ENCODE assay signal across 13 cellular contexts in the genomic region with DNA sequence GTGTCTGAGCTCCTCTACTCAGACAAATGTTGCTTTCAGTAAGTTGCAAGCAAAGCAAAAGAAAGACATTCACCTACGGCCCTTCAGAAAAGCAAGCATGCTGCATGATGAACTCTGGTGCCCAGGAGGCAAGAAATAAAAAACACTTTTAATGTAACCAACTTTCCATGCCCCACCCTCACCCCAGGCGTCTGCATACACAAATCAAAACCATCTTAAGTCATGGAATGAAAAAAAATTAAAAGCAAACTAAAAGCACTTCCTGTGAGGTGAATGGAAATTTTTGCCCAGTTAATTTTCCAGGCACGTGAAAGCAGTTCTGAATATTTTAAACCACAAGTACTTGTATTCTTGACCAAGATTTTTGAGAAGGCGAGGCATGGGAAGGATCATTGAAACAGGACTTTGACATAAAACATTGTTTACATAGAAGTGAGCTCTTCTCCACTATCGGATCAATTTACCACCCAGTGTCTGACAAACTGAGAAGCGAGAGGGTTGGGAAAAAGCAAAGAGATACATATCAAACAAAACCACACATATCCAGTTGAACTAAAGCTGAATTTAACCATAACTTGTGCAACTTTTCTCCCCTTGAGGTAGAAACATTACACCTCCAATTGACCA. TPM values are rescaled to one million over a fixed set of nuclear protein-coding genes. Genes with fewer than 3 reads are reported as not detected.
A peak's percentile ranks its signal among the peaks of the same experiment; 100 is the strongest.
DNase-seq lines count a peak whose midpoint lies in the region; ATAC-seq and TF ChIP-seq lines count a peak whose summit lies in the region.
"Had no signal": no experiment of that assay in that cellular context is flagged by ENCODE, and none has a peak within 500 bp of the region (broad histone marks: within the 10 kb centered on the region; RNA-seq: fewer than 3 reads in every experiment).

No MANE protein-coding gene starts in this region.

- H3K9me3 ChIP-seq in CD8-positive, alpha-beta T cell (ENCODE audit: low read length) = no peaks in the 10 kb centered on the region
- no peaks in the 10 kb centered on the region for H3K9me3 ChIP-seq in stomach
- H3K9me3 ChIP-seq: heart right ventricle, ovary had no signal

- peak overlapping the region; percentile 70 for H3K4me3 Mint-ChIP-seq in CD8-positive, alpha-beta T cell

- no peak for TF ChIP-seq EP300 in stomach (IDR thresholded peaks at IDR 0.05)

- POLR2A ChIA-PET in CD8-positive, alpha-beta T cell (lab: Charles Lee) = interaction anchor here (0.7 to 4.8 kb wide), 6 partner anchors 9 to 841 kb away, joined by 3 to 26 read pairs (median 6); no protein-coding TSS in a partner anchor

- H3K36me3 Mint-ChIP-seq in CD8-positive, alpha-beta T cell = peaks cover 17% of the 10 kb centered on the region

- H3K9me3 Mint-ChIP-seq in CD8-positive, alpha-beta T cell = no peaks in the 10 kb centered on the region

- H3K27me3 Mint-ChIP-seq in CD8-positive, alpha-beta T cell (ENCODE audit: low read depth) = no peaks in the 10 kb centered on the region

- no peak for TF ChIP-seq CTCF in CD8-positive, alpha-beta T cell (IDR thresholded peaks at IDR 0.05)
- TF ChIP-seq CTCF in stomach (IDR thresholded peaks at IDR 0.05) = no peak

- intact Hi-C loops in CD8-positive, alpha-beta T cell (cut with DNase I, micrococcal nuclease) = loop anchor here in 1 of 2 experiments (10.0 kb wide), 1 partner anchor 219 kb away; no protein-coding TSS in a partner anchor
- intact Hi-C loops in stomach (cut with DNase I; ENCODE audit: low total_unique reads) = no loop called here

- H3K27ac ChIP-seq in CD8-positive, alpha-beta T cell (ENCODE audit: low read depth, low read length) = peak overlapping the region; percentile 17
- no peak overlapping the region for H3K27ac ChIP-seq in stomach
- H3K27ac ChIP-seq: KMS-11, ovary had no signal

- no peak overlapping the region for H3K4me3 ChIP-seq in CD8-positive, alpha-beta T cell (ENCODE audit: low read depth, low read length)
- H3K4me3 ChIP-seq in stomach = no peak overlapping the region
- H3K4me3 ChIP-seq: heart right ventricle, ovary had no signal

- peak in 3 of 7 experiments; percentile 39 to 46 (median 46) for DNase-seq in CD8-positive, alpha-beta T cell
- peak; percentile 62 to 71 for DNase-seq in activated CD4-positive, alpha-beta T cell treated with anti-CD3 and anti-CD28 coated beads for 4 hours
- DNase-seq in activated naive CD8-positive, alpha-beta T cell treated with anti-CD3 and anti-CD28 coated beads, Interleukin-2, amount 50 U/mL, for 16 hours (ENCODE audit: low read depth, low spot score) = peak; percentile 23
- DNase-seq in stimulated activated CD4-positive, alpha-beta T cell treated with anti-CD3 and anti-CD28 coated beads, Interleukin-15, amount 100 ng/mL, for 48 hours (ENCODE audit: low read depth in 2 of 2) = peak; percentile 41 to 46
- DNase-seq in stomach (no peak), HT-29 (ENCODE audit: low spot score) (no peak), NCI-H1092 (lab: John Stamatoyannopoulos, UW) (no peak), DMS153 (lab: John Stamatoyannopoulos, UW) (no peak)
- DNase-seq: GDM1, heart right ventricle, ovary had no signal

- WGBS in stomach, 5 donors = 43 to 54% (median 49%) methylated on average over 6 of the region's 6 CpGs

- CTCF ChIA-PET in CD8-positive, alpha-beta T cell (lab: Charles Lee) = interaction anchor here (1.2 to 2.5 kb wide), 4 partner anchors 23 to 244 kb away, joined by 3 to 13 read pairs (median 7); no protein-coding TSS in a partner anchor

- H3K4me1 Mint-ChIP-seq in CD8-positive, alpha-beta T cell (ENCODE audit: low read depth) = peaks cover 67% of the 10 kb centered on the region

- peaks cover 39% of the 10 kb centered on the region for H3K4me1 ChIP-seq in CD8-positive, alpha-beta T cell (ENCODE audit: insufficient read depth, low read length)
- H3K4me1 ChIP-seq in stomach = no peaks in the 10 kb centered on the region
- H3K4me1 ChIP-seq: heart right ventricle had no signal

- H3K27ac Mint-ChIP-seq in CD8-positive, alpha-beta T cell = peak overlapping the region; percentile 93

- no peak for TF ChIP-seq POLR2A in stomach (IDR thresholded peaks at IDR 0.05)

- H3K27me3 ChIP-seq in CD8-positive, alpha-beta T cell (ENCODE audit: insufficient read depth, low read length) = no peaks in the 10 kb centered on the region
- H3K27me3 ChIP-seq in stomach = no peaks in the 10 kb centered on the region
- H3K27me3 ChIP-seq: heart right ventricle, ovary had no signal

- no peaks in the 10 kb centered on the region for H3K36me3 ChIP-seq in CD8-positive, alpha-beta T cell (ENCODE audit: insufficient read depth, low read length)
- H3K36me3 ChIP-seq in stomach = no peaks in the 10 kb centered on the region
- H3K36me3 ChIP-seq: heart right ventricle, ovary had no signal

- ATAC-seq in CD8-positive, alpha-beta T cell = peak; percentile 32
- ATAC-seq: heart right ventricle, Panc1 had no signal

RNA-seq across cellular contexts. Expression of a gene that starts 2.4 kb away (rescaled TPM):
- 10 to 100 TPM; 50.4 to 52.5 TPM for total RNA-seq in CD8-positive, alpha-beta T cell
- total RNA-seq in stomach = 1 to 10 TPM in 2 of 5 donors, under 1 TPM in 1, not detected in 2; 0.29 to 9.3 (median 1.5) TPM
- under 1 TPM in 2 of 3 donors, not detected in 1; 0.31 to 0.33 TPM for polyA plus RNA-seq in stomach
- total RNA-seq in HT-29 (2014; rRNA removed; shearing (Covaris generic)) = not detected in 2 replicates

Comparison
In these comparisons a context has a peak if more than half of its experiments do, and no peak if none do; other contexts are left out.
1. DNase-seq: peak in activated CD4-positive, alpha-beta T cell treated with anti-CD3 and anti-CD28 coated beads for 4 hours (2 of 2), activated naive CD8-positive, alpha-beta T cell treated with anti-CD3 and anti-CD28 coated beads, Interleukin-2, amount 50 U/mL, for 16 hours (single experiment) and stimulated activated CD4-positive, alpha-beta T cell treated with anti-CD3 and anti-CD28 coated beads, Interleukin-15, amount 100 ng/mL, for 48 hours (2 of 2); none in stomach (single experiment), HT-29 (single experiment), NCI-H1092 (single experiment) and DMS153 (single experiment).
2. RNA of a gene that starts 2.4 kb away (total RNA-seq): 50.4 to 52.5 TPM in CD8-positive, alpha-beta T cell; 0.29 to 9.3 TPM in stomach and not detected in HT-29; every median in the first group is over 4 times any median in the second.